8 cellular contexts compared by ENCODE assay signal in genomic region chr1:102174259-102174863, GRCh38.
DNase-seq lines count a peak whose midpoint lies in the region; ATAC-seq and TF ChIP-seq lines count a peak whose summit lies in the region.

No MANE protein-coding gene starts in this region.

- intact Hi-C loops in thyroid gland (cut with DNase I) (no loop called here), left cardiac atrium (cut with DNase I) (no loop called here)

- no peak overlapping the region for H3K27ac ChIP-seq in thyroid gland

- 24 to 35% methylated on average over 2 of the region's 2 CpGs for WGBS in thyroid gland, 2 donors

- DNase-seq in activated CD4-positive, alpha-beta T cell treated with anti-CD3 and anti-CD28 coated beads for 48 hours, result peak; percentile 10
- DNase-seq in activated CD4-positive, alpha-beta T cell treated with anti-CD3 and anti-CD28 coated beads for 4 hours, result no peak
- DNase-seq in SK-MEL-5 (ENCODE audit: low read depth, low spot score) (peak; percentile 20), thyroid gland (peak; percentile 5 to 7), AG20443 (ENCODE audit: low spot score) (no peak), left cardiac atrium (no peak)
- no peak for DNase-seq in activated T-cell treated with anti-CD3 and anti-CD28 coated beads, Interleukin-2, amount 50 U/mL, for 1 hour

- in situ Hi-C loops in SK-MEL-5 (cut with HindIII; ENCODE audit: low pct_unique_long_range_greater_than_20kb, low sequenced_read_pairs), result no loop called here

- no peaks in the 10 kb centered on the region for H3K36me3 ChIP-seq in thyroid gland

- H3K4me3 ChIP-seq in thyroid gland (replicated peaks in 1 of 3), result no peak overlapping the region

- ATAC-seq in HG03025 (IDR thresholded peaks at IDR 0.05; ENCODE audit: low FRiP score, unreplicated experiment) (peak; percentile 84), left cardiac atrium (no peak)

- H3K4me1 ChIP-seq in thyroid gland, result no peaks in the 10 kb centered on the region

- no peak for TF ChIP-seq POLR2A in thyroid gland (IDR thresholded peaks at IDR 0.05)

- H3K9me3 ChIP-seq in thyroid gland, result no peaks in the 10 kb centered on the region

- no peaks in the 10 kb centered on the region for H3K27me3 ChIP-seq in thyroid gland

- peak in 4 of 6 experiments; percentile 22 to 40 (median 26) for TF ChIP-seq CTCF in thyroid gland (IDR thresholded peaks at IDR 0.05)

Comparison
In these comparisons a context has a peak if more than half of its experiments do, and no peak if none do; other contexts are left out.
1. DNase-seq: peak in activated CD4-positive, alpha-beta T cell treated with anti-CD3 and anti-CD28 coated beads for 48 hours (single experiment), SK-MEL-5 (single experiment) and thyroid gland (2 of 2); none in activated CD4-positive, alpha-beta T cell treated with anti-CD3 and anti-CD28 coated beads for 4 hours (0 of 2), AG20443 (single experiment), activated T-cell treated with anti-CD3 and anti-CD28 coated beads, Interleukin-2, amount 50 U/mL, for 1 hour (single experiment) and left cardiac atrium (single experiment).